24 cellular contexts compared by ENCODE assay signal in the genomic region with DNA sequence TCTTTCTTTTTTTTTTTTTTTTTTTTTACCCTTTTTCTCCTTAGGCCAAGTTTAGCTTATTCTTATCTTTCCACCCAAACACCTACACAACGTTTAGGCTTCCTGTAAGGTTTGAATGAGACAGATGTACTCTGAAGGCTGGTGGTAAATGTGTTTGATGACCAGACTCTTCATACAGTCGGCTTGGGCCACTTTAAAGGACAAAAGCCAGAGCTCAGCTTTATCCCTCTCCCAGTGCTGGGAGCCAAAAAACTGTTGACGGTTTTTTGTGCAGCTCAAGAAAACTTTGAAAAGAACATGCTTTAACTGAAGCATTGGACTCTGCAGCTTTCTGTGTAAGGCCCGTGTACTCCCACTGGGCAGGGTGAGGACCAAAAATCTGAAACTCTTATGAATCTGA. TPM values are rescaled to one million over a fixed set of nuclear protein-coding genes. Genes with fewer than 3 reads are reported as not detected.
"Had no signal": no experiment of that assay in that cellular context is flagged by ENCODE, and none has a peak within 500 bp of the region (broad histone marks: within the 10 kb centered on the region; RNA-seq: fewer than 3 reads in every experiment).

No MANE protein-coding gene starts in this region.

- H3K27ac ChIP-seq: ascending aorta, body of pancreas, SJCRH30 had no signal

- H3K27me3 Mint-ChIP-seq: activated CD8-positive, alpha-beta T cell treated with anti-CD3 and anti-CD28 coated beads for 36 hours; activated naive CD8-positive, alpha-beta T cell treated with anti-CD3 and anti-CD28 coated beads, Interleukin-2, amount 50 U/mL, for 24 hours had no signal

- DNase-seq: activated CD4-positive, alpha-beta T cell treated with anti-CD3 and anti-CD28 coated beads for 4 hours; activated CD8-positive, alpha-beta memory T cell treated with anti-CD3 and anti-CD28 coated beads, Interleukin-2, amount 50 U/mL, for 4 hours; activated CD8-positive, alpha-beta T cell treated with anti-CD3 and anti-CD28 coated beads for 36 hours; activated effector memory CD4-positive, alpha-beta T cell treated with anti-CD3 and anti-CD28 coated beads, Interleukin-2, amount 50 U/mL, for 16 hours; activated naive CD4-positive, alpha-beta T cell treated with Interleukin-2 at 50 U/mL for 16 hours; activated naive CD8-positive, alpha-beta T cell treated with anti-CD3 and anti-CD28 coated beads, Interleukin-2, amount 50 U/mL, for 24 hours; amniotic stem cell; body of pancreas; Kasumi-1; NCI-H1105 treated with DMSO at 0.1 percent for 48 hours; NCI-H1436 treated with DMSO at 0.1 percent for 48 hours; NCI-H187; NCI-H2081; NCI-H446; NCI-H524; SJCRH30; SK-N-SH; T-helper 1 cell had no signal

- ATAC-seq: activated CD4-positive, CD25-positive, alpha-beta regulatory T cell treated with anti-CD3 and anti-CD28 coated beads, Interleukin-2, amount 50 U/mL, for 24 hours; activated CD8-positive, alpha-beta T cell treated with anti-CD3 and anti-CD28 coated beads for 36 hours; activated naive CD4-positive, alpha-beta T cell treated with anti-CD3 and anti-CD28 coated beads, Interleukin-2, amount 50 U/mL, for 72 hours; activated naive CD8-positive, alpha-beta T cell treated with anti-CD3 and anti-CD28 coated beads, Interleukin-2, amount 50 U/mL, for 24 hours; body of pancreas; K562 had no signal

- H3K4me3 ChIP-seq: ascending aorta, body of pancreas, K562, SJCRH30 had no signal

- H3K9me2 ChIP-seq: SK-N-SH had no signal

- H3K4me3 Mint-ChIP-seq: activated CD8-positive, alpha-beta T cell treated with anti-CD3 and anti-CD28 coated beads for 36 hours; activated naive CD8-positive, alpha-beta T cell treated with anti-CD3 and anti-CD28 coated beads, Interleukin-2, amount 50 U/mL, for 24 hours; activated T-helper 1 cell treated with anti-CD3 and anti-CD28 coated beads, Interleukin-12 subunit alpha, Interleukin-12 subunit beta, Interleukin-2, Interleukin-4 antibody, amounts not matched to agents 30 ng/mL and 10 ng/mL and 1 ng/mL, durations not matched to agents 14 hours and 24 hours and 36 hours had no signal

- H3K4me2 ChIP-seq: SK-N-SH had no signal

- H3K27me3 ChIP-seq: ascending aorta, body of pancreas, SJCRH30 had no signal

- H3K9me3 ChIP-seq: ascending aorta, body of pancreas, SJCRH30, SK-N-SH had no signal

- H3K27ac Mint-ChIP-seq: activated naive CD4-positive, alpha-beta T cell treated with anti-CD3 and anti-CD28 coated beads, Interleukin-2, amount 50 U/mL, for 72 hours; activated naive CD8-positive, alpha-beta T cell treated with anti-CD3 and anti-CD28 coated beads, Interleukin-2, amount 50 U/mL, for 24 hours had no signal

- H3K4me1 ChIP-seq: ascending aorta, body of pancreas, SJCRH30 had no signal

- H3K9me3 Mint-ChIP-seq: activated CD8-positive, alpha-beta T cell treated with anti-CD3 and anti-CD28 coated beads for 36 hours; activated naive CD4-positive, alpha-beta T cell treated with anti-CD3 and anti-CD28 coated beads, Interleukin-2, amount 50 U/mL, for 72 hours; activated naive CD8-positive, alpha-beta T cell treated with anti-CD3 and anti-CD28 coated beads, Interleukin-2, amount 50 U/mL, for 24 hours; activated T-helper 1 cell treated with anti-CD3 and anti-CD28 coated beads, Interleukin-12 subunit alpha, Interleukin-12 subunit beta, Interleukin-2, Interleukin-4 antibody, amounts not matched to agents 30 ng/mL and 10 ng/mL and 1 ng/mL, durations not matched to agents 14 hours and 24 hours and 36 hours had no signal

RNA-seq across cellular contexts. Expression of a gene that starts 15.4 kb away (rescaled TPM):
- total RNA-seq: RPMI7951 had no signal
